Comparison of ENCODE assay signal across 13 cellular contexts in the genomic region with DNA sequence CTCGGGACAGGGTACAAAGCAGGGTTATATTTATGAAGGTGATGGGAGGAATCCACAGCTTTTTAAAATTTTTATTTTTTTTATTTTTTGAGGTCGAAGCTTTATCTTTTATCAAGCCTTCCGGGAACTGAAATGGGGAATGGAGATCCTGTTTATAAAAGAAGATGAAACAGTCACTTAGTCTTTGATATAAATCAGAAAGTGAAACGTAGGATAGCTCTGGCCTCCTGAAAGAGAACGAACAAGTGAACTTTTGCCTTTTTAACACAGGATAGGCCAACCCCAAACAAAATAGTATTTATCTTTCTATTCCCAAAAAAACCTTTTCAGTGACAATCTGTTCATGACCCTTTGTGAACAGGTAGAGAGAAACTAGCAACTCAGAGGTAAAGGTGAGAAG.
DNase-seq lines count a peak whose midpoint lies in the region; ATAC-seq and TF ChIP-seq lines count a peak whose summit lies in the region.
"Had no signal": no experiment of that assay in that cellular context is flagged by ENCODE, and none has a peak within 500 bp of the region (broad histone marks: within the 10 kb centered on the region; RNA-seq: fewer than 3 reads in every experiment).

No MANE protein-coding gene starts in this region.

- no peak overlapping the region for H3K4me3 Mint-ChIP-seq in activated CD4-positive, alpha-beta memory T cell treated with anti-CD3 and anti-CD28 coated beads for 36 hours
- H3K4me3 Mint-ChIP-seq in activated CD4-positive, alpha-beta memory T cell treated with anti-CD3 and anti-CD28 coated beads, Interleukin-2, amount 10 ng/mL, durations not matched to agents 7 days and 5 days, result no peak overlapping the region
- H3K4me3 Mint-ChIP-seq in activated naive CD4-positive, alpha-beta T cell treated with anti-CD3 and anti-CD28 coated beads, Interleukin-2, amount 50 U/mL, for 24 hours, result peak overlapping the region; percentile 13
- H3K4me3 Mint-ChIP-seq in T-cell, result peak overlapping the region in 1 of 3 donors; percentile 22
- H3K4me3 Mint-ChIP-seq: GM23338 had no signal

- intact Hi-C loops in activated CD4-positive, alpha-beta memory T cell treated with anti-CD3 and anti-CD28 coated beads for 36 hours (cut with micrococcal nuclease), result no loop called here

- POLR2A ChIA-PET in activated CD4-positive, alpha-beta memory T cell treated with anti-CD3 and anti-CD28 coated beads for 36 hours (lab: Charles Lee), result no interaction called here
- POLR2A ChIA-PET in activated CD4-positive, alpha-beta memory T cell treated with anti-CD3 and anti-CD28 coated beads, Interleukin-2, amount 10 ng/mL, durations not matched to agents 7 days and 5 days (lab: Charles Lee), result no interaction called here
- POLR2A ChIA-PET in T-cell (lab: Charles Lee), result no interaction called here

- no peaks in the 10 kb centered on the region for H3K36me3 Mint-ChIP-seq in activated CD4-positive, alpha-beta memory T cell treated with anti-CD3 and anti-CD28 coated beads for 36 hours
- no peaks in the 10 kb centered on the region for H3K36me3 Mint-ChIP-seq in activated CD4-positive, alpha-beta memory T cell treated with anti-CD3 and anti-CD28 coated beads, Interleukin-2, amount 10 ng/mL, durations not matched to agents 7 days and 5 days (ENCODE audit: low read depth)
- no peaks in the 10 kb centered on the region for H3K36me3 Mint-ChIP-seq in activated naive CD4-positive, alpha-beta T cell treated with anti-CD3 and anti-CD28 coated beads, Interleukin-2, amount 50 U/mL, for 24 hours
- H3K36me3 Mint-ChIP-seq in T-cell, result no peaks in the 10 kb centered on the region

- no peaks in the 10 kb centered on the region for H3K27me3 ChIP-seq in BE2C
- H3K27me3 ChIP-seq: BLaER1 treated with 17β-estradiol and CSF1 and Interleukin-3, amounts not matched to agents 10 nM and 100 nM had no signal

- TF ChIP-seq CTCF in BE2C (IDR thresholded peaks at IDR 0.05; ENCODE audit: low read depth, low read length), result no peak

- no peaks in the 10 kb centered on the region for H3K4me1 ChIP-seq in BE2C
- H3K4me1 ChIP-seq: BLaER1 treated with 17β-estradiol and CSF1 and Interleukin-3, amounts not matched to agents 10 nM and 100 nM had no signal

- DNase-seq in activated CD4-positive, alpha-beta memory T cell treated with anti-CD3 and anti-CD28 coated beads for 36 hours, result no peak
- no peak for DNase-seq in activated CD4-positive, alpha-beta memory T cell treated with anti-CD3 and anti-CD28 coated beads, Interleukin-2, amount 10 ng/mL, durations not matched to agents 7 days and 5 days
- no peak for DNase-seq in activated naive CD4-positive, alpha-beta T cell treated with Interleukin-2 at 50 U/mL for 16 hours
- DNase-seq in T-cell (no peak), NOMO-1 treated with DMSO at 0.1 percent for 48 hours (lab: John Stamatoyannopoulos, UW; ENCODE audit: unreplicated experiment) (no peak), BE2C (no peak)
- DNase-seq: 8988T, DMS79 treated with DMSO at 0.1 percent for 48 hours, GF-D8, HCEC 1CT had no signal

- H3K4me3 ChIP-seq in BE2C (ENCODE audit: low read depth, low read length), result no peak overlapping the region
- H3K4me3 ChIP-seq: BLaER1 treated with 17β-estradiol and CSF1 and Interleukin-3, amounts not matched to agents 10 nM and 100 nM; GM23338 had no signal

- CTCF ChIA-PET in activated CD4-positive, alpha-beta memory T cell treated with anti-CD3 and anti-CD28 coated beads for 36 hours (lab: Charles Lee), result no interaction called here
- CTCF ChIA-PET in activated CD4-positive, alpha-beta memory T cell treated with anti-CD3 and anti-CD28 coated beads, Interleukin-2, amount 10 ng/mL, durations not matched to agents 7 days and 5 days (lab: Charles Lee), result no interaction called here
- CTCF ChIA-PET in T-cell (lab: Charles Lee), result no interaction called here

- peaks cover 5% of the 10 kb centered on the region for H3K9me3 Mint-ChIP-seq in activated CD4-positive, alpha-beta memory T cell treated with anti-CD3 and anti-CD28 coated beads for 36 hours
- peaks cover 10% of the 10 kb centered on the region for H3K9me3 Mint-ChIP-seq in activated CD4-positive, alpha-beta memory T cell treated with anti-CD3 and anti-CD28 coated beads, Interleukin-2, amount 10 ng/mL, durations not matched to agents 7 days and 5 days
- H3K9me3 Mint-ChIP-seq in activated naive CD4-positive, alpha-beta T cell treated with anti-CD3 and anti-CD28 coated beads, Interleukin-2, amount 50 U/mL, for 24 hours, result no peaks in the 10 kb centered on the region
- peaks cover 2 to 17% (median 8%) of the 10 kb centered on the region in 3 donors for H3K9me3 Mint-ChIP-seq in T-cell

- H3K27me3 Mint-ChIP-seq in activated CD4-positive, alpha-beta memory T cell treated with anti-CD3 and anti-CD28 coated beads for 36 hours, result no peaks in the 10 kb centered on the region
- no peaks in the 10 kb centered on the region for H3K27me3 Mint-ChIP-seq in activated CD4-positive, alpha-beta memory T cell treated with anti-CD3 and anti-CD28 coated beads, Interleukin-2, amount 10 ng/mL, durations not matched to agents 7 days and 5 days
- no peaks in the 10 kb centered on the region for H3K27me3 Mint-ChIP-seq in activated naive CD4-positive, alpha-beta T cell treated with anti-CD3 and anti-CD28 coated beads, Interleukin-2, amount 50 U/mL, for 24 hours
- H3K27me3 Mint-ChIP-seq in T-cell, result no peaks in the 10 kb centered on the region

- peak overlapping the region; percentile 2 for H3K27ac Mint-ChIP-seq in activated CD4-positive, alpha-beta memory T cell treated with anti-CD3 and anti-CD28 coated beads for 36 hours
- H3K27ac Mint-ChIP-seq in activated CD4-positive, alpha-beta memory T cell treated with anti-CD3 and anti-CD28 coated beads, Interleukin-2, amount 10 ng/mL, durations not matched to agents 7 days and 5 days, result no peak overlapping the region
- peak overlapping the region; percentile 63 for H3K27ac Mint-ChIP-seq in activated naive CD4-positive, alpha-beta T cell treated with anti-CD3 and anti-CD28 coated beads, Interleukin-2, amount 50 U/mL, for 24 hours
- H3K27ac Mint-ChIP-seq in T-cell, result peak overlapping the region; percentile 68 to 71
- H3K27ac Mint-ChIP-seq: GM23338 had no signal

- peaks cover 5% of the 10 kb centered on the region for H3K4me1 Mint-ChIP-seq in activated CD4-positive, alpha-beta memory T cell treated with anti-CD3 and anti-CD28 coated beads for 36 hours (ENCODE audit: low read depth)
- H3K4me1 Mint-ChIP-seq in activated CD4-positive, alpha-beta memory T cell treated with anti-CD3 and anti-CD28 coated beads, Interleukin-2, amount 10 ng/mL, durations not matched to agents 7 days and 5 days, result peaks cover 2% of the 10 kb centered on the region
- peaks cover 35% of the 10 kb centered on the region for H3K4me1 Mint-ChIP-seq in activated naive CD4-positive, alpha-beta T cell treated with anti-CD3 and anti-CD28 coated beads, Interleukin-2, amount 50 U/mL, for 24 hours
- H3K4me1 Mint-ChIP-seq in T-cell, result peaks cover 22 to 33% (median 23%) of the 10 kb centered on the region in 3 donors
- H3K4me1 Mint-ChIP-seq: GM23338 had no signal

- no peaks in the 10 kb centered on the region for H3K36me3 ChIP-seq in BE2C
- H3K36me3 ChIP-seq: BLaER1 treated with 17β-estradiol and CSF1 and Interleukin-3, amounts not matched to agents 10 nM and 100 nM had no signal

- ATAC-seq in T-cell (replicated peaks in 1 of 4), result peak in 3 of 4 experiments; percentile 43 to 63 (median 56)
- ATAC-seq: GM23338 had no signal

- H3K9me3 ChIP-seq in BE2C, result no peaks in the 10 kb centered on the region
- H3K9me3 ChIP-seq: BLaER1 treated with 17β-estradiol and CSF1 and Interleukin-3, amounts not matched to agents 10 nM and 100 nM had no signal
